ENCODE assay signal across 8 cellular contexts in the genomic region with DNA sequence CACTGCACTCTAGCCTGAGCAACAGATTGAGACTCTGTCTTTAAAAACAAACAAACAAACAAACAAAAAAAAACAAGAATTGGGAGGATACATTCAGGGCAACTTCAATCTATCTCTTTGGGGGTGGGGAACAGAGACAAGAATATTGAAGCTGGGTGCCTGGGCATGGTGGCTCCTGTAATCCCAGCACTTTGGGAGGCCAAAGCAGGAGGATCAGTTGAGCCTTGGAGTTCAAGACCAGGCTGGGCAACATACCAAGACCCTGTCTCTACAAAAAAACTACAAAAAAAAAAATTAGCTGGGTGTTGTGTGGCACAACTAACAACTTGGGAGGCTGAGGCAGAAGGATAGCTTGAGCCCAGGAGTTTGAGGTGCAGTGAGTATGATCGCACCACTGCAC. TPM values are rescaled to one million over a fixed set of nuclear protein-coding genes. Genes with fewer than 3 reads are reported as not detected.
DNase-seq lines count a peak whose midpoint lies in the region; ATAC-seq and TF ChIP-seq lines count a peak whose summit lies in the region.

No MANE protein-coding gene starts in this region.

- POLR2A ChIA-PET in BJ (lab: Charles Lee), result no interaction called here

- H3K27me3 ChIP-seq in BJ (ENCODE audit: control insufficient read depth, insufficient read depth, low read length), result no peaks in the 10 kb centered on the region

- no peaks in the 10 kb centered on the region for H3K9me3 Mint-ChIP-seq in nephron

- peaks cover 6% of the 10 kb centered on the region for H3K27me3 Mint-ChIP-seq in nephron (ENCODE audit: low read depth)

- ATAC-seq in GM19035 (IDR thresholded peaks at IDR 0.05; ENCODE audit: unreplicated experiment), result no peak
- ATAC-seq in HG03097 (IDR thresholded peaks at IDR 0.05; ENCODE audit: low FRiP score, unreplicated experiment), result no peak
- no peak for ATAC-seq in HG03571 (IDR thresholded peaks at IDR 0.05; ENCODE audit: unreplicated experiment)

- CTCF ChIA-PET in BJ (lab: Yijun Ruan, JAX), result interaction anchor here (0.6 to 4.8 kb wide), 2 partner anchors 34 to 45 kb away, joined by 3 to 30 read pairs; no protein-coding TSS in a partner anchor

- H3K27ac Mint-ChIP-seq in nephron, result peak overlapping the region in 2 of 3 experiments; percentile 27 to 63

- H3K4me1 Mint-ChIP-seq in nephron, result peaks cover 20% of the 10 kb centered on the region

- DNase-seq in BJ (ENCODE audit: low read depth), result no peak
- no peak for DNase-seq in LNCaP clone FGC (ENCODE audit: low read depth)
- no peak for DNase-seq in coronary artery (ENCODE audit: low spot score)
- DNase-seq in NK-92 treated with Interleukin-12 subunit alpha and Interleukin-12 subunit beta, amount 100 ng/mL, for 24 hours (lab: John Stamatoyannopoulos, UW), result no peak

- H3K4me3 ChIP-seq in BJ (ENCODE audit: low read depth, low read length), result peak overlapping the region; percentile 92
- peak overlapping the region; percentile 92 for H3K4me3 ChIP-seq in LNCaP clone FGC (ENCODE audit: low read depth, low read length)
- peak overlapping the region; percentile 96 for H3K4me3 ChIP-seq in coronary artery

- TF ChIP-seq CTCF in BJ (IDR thresholded peaks at IDR 0.05; ENCODE audit: insufficient read depth, low read depth, low read length) (no peak), LNCaP clone FGC (IDR thresholded peaks at IDR 0.05; ENCODE audit: control insufficient read depth, extremely low read depth, insufficient read depth) (no peak), coronary artery (IDR thresholded peaks at IDR 0.05) (no peak), nephron (IDR thresholded peaks at IDR 0.05; ENCODE audit: unreplicated experiment in 3 of 3) (no peak)

- H3K36me3 Mint-ChIP-seq in nephron (ENCODE audit: low read depth), result no peaks in the 10 kb centered on the region

- peak overlapping the region; percentile 86 to 92 (median 90) for H3K4me3 Mint-ChIP-seq in nephron

- H3K27ac ChIP-seq in coronary artery, result no peak overlapping the region

- no peaks in the 10 kb centered on the region for H3K36me3 ChIP-seq in BJ (ENCODE audit: control insufficient read depth, insufficient read depth, low read length)

RNA-seq across cellular contexts. Expression of a gene that starts 1.2 kb away (rescaled TPM):
- 13.6 and 17.1 TPM in 2 replicates for polyA plus RNA-seq in BJ (2011; rRNA removed)
- polyA minus RNA-seq in BJ (2011; rRNA and poly(A)+ RNA removed), result 35.0 and 35.1 TPM in 2 replicates

RNA-seq across cellular contexts. Expression of a gene that starts 16.4 kb away (rescaled TPM):
- 21.1 and 22.3 TPM in 2 replicates for polyA plus RNA-seq in BJ (2011; rRNA removed)
- 45.3 and 54.7 TPM in 2 replicates for polyA minus RNA-seq in BJ (2011; rRNA and poly(A)+ RNA removed)
